ENCODE assay signal across 1 cellular context in genomic region chr7:157789094-157789493, GRCh38.
TF ChIP-seq lines count a peak whose summit lies in the region.

No MANE protein-coding gene starts in this region.

TF ChIP-seq in GM23338, 12 proteins besides CTCF, POLR2A, EP300 and RAD21 (continued from another document):
- TF ChIP-seq, protein P1, sequence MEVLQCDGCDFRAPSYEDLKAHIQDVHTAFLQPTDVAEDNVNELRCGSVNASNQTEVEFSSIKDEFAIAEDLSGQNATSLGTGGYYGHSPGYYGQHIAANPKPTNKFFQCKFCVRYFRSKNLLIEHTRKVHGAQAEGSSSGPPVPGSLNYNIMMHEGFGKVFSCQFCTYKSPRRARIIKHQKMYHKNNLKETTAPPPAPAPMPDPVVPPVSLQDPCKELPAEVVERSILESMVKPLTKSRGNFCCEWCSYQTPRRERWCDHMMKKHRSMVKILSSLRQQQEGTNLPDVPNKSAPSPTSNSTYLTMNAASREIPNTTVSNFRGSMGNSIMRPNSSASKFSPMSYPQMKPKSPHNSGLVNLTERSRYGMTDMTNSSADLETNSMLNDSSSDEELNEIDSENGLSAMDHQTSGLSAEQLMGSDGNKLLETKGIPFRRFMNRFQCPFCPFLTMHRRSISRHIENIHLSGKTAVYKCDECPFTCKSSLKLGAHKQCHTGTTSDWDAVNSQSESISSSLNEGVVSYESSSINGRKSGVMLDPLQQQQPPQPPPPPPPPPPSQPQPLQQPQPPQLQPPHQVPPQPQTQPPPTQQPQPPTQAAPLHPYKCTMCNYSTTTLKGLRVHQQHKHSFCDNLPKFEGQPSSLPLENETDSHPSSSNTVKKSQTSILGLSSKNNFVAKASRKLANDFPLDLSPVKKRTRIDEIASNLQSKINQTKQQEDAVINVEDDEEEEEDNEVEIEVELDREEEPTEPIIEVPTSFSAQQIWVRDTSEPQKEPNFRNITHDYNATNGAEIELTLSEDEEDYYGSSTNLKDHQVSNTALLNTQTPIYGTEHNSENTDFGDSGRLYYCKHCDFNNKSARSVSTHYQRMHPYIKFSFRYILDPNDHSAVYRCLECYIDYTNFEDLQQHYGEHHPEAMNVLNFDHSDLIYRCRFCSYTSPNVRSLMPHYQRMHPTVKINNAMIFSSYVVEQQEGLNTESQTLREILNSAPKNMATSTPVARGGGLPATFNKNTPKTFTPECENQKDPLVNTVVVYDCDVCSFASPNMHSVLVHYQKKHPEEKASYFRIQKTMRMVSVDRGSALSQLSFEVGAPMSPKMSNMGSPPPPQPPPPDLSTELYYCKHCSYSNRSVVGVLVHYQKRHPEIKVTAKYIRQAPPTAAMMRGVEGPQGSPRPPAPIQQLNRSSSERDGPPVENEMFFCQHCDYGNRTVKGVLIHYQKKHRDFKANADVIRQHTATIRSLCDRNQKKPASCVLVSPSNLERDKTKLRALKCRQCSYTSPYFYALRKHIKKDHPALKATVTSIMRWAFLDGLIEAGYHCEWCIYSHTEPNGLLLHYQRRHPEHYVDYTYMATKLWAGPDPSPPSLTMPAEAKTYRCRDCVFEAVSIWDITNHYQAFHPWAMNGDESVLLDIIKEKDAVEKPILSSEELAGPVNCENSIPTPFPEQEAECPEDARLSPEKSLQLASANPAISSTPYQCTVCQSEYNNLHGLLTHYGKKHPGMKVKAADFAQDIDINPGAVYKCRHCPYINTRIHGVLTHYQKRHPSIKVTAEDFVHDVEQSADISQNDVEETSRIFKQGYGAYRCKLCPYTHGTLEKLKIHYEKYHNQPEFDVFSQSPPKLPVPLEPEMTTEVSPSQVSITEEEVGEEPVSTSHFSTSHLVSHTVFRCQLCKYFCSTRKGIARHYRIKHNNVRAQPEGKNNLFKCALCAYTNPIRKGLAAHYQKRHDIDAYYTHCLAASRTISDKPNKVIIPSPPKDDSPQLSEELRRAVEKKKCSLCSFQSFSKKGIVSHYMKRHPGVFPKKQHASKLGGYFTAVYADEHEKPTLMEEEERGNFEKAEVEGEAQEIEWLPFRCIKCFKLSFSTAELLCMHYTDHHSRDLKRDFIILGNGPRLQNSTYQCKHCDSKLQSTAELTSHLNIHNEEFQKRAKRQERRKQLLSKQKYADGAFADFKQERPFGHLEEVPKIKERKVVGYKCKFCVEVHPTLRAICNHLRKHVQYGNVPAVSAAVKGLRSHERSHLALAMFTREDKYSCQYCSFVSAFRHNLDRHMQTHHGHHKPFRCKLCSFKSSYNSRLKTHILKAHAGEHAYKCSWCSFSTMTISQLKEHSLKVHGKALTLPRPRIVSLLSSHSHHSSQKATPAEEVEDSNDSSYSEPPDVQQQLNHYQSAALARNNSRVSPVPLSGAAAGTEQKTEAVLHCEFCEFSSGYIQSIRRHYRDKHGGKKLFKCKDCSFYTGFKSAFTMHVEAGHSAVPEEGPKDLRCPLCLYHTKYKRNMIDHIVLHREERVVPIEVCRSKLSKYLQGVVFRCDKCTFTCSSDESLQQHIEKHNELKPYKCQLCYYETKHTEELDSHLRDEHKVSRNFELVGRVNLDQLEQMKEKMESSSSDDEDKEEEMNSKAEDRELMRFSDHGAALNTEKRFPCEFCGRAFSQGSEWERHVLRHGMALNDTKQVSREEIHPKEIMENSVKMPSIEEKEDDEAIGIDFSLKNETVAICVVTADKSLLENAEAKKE (CRISPR knock-in tag; IDR thresholded peaks at IDR 0.05): no peak
- TF ChIP-seq, protein P2, sequence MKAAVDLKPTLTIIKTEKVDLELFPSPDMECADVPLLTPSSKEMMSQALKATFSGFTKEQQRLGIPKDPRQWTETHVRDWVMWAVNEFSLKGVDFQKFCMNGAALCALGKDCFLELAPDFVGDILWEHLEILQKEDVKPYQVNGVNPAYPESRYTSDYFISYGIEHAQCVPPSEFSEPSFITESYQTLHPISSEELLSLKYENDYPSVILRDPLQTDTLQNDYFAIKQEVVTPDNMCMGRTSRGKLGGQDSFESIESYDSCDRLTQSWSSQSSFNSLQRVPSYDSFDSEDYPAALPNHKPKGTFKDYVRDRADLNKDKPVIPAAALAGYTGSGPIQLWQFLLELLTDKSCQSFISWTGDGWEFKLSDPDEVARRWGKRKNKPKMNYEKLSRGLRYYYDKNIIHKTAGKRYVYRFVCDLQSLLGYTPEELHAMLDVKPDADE (IDR thresholded peaks at IDR 0.05): no peak
- TF ChIP-seq ZNF331 (CRISPR knock-in tag; IDR thresholded peaks at IDR 0.05; ENCODE audit: low read depth) (no peak), STAT1 (IDR thresholded peaks at IDR 0.05; ENCODE audit: unreplicated experiment) (no peak)
